ENCODE assay signal across 9 cellular contexts in the genomic region with DNA sequence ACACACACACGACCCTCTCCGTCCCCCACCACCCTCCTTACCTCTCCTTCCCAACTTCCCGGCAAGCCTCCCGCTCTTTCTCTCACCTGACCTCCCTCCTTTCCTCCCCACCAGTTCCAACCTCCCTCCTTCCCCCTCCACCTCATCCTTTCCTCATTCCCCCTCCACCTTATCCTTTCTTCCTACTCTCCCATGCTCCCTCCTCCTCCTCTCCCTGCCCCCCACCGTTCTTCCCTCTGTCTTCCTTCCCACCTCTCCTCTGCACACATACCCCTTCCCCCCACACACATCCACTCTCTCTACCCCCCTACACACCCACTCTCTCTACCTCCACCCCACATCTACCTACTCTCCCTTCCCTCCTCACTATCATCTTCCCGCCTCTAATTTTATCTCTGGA.
"Had no signal": no experiment of that assay in that cellular context is flagged by ENCODE, and none has a peak within 500 bp of the region (broad histone marks: within the 10 kb centered on the region; RNA-seq: fewer than 3 reads in every experiment).

No MANE protein-coding gene starts in this region.

- H3K4me2 ChIP-seq: KMS-11 had no signal

- H3K27me3 Mint-ChIP-seq: IgD-negative memory B cell had no signal

- H3K36me3 ChIP-seq: HAP-1 had no signal

- H3K27ac ChIP-seq: GM23248, KMS-11 had no signal

- H3K9me3 ChIP-seq: HAP-1 had no signal

- H2AFZ ChIP-seq: GM23248 had no signal

- H3K4me3 ChIP-seq: GM23248, HAP-1 had no signal

- H3K27ac Mint-ChIP-seq: IgD-negative memory B cell had no signal

- DNase-seq: GM23248, H7, Karpas-422, KBM-7 had no signal

- FAIRE-seq: HTR-8/SVneo had no signal

- H3K9ac ChIP-seq: GM23248, KMS-11 had no signal

- ATAC-seq: HCT116 had no signal

- H3K4me3 Mint-ChIP-seq: IgD-negative memory B cell had no signal

- H3K9me3 Mint-ChIP-seq: IgD-negative memory B cell had no signal
